14 cellular contexts compared by ENCODE assay signal in the genomic region with DNA sequence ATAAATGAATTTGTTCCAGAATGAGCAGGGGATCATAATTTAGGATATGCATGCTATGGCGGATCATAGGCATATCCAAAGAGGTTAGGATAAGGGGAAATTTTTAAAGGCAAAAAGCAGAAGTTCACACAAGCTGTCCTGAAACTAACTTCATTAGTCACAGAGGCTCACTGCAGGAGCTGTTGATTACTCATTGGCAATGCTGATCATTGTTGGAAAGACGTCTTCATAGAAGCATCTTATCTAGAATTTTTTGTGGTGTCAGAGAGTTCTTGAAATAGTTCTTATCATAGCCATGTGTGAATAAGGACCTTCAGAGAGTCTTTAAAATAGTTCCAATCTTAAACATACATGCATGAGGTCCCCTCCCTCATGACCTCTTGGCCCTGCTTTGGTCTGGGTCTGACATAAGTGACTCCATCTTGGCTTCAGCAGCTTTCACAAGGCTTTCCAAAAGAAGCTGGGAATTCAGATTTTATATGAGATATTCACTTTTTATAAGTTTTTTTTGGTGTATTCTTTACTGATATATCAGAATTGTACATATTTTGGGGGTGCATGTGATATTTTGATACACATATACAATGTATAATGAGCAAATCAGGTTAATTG. TPM values are rescaled to one million over a fixed set of nuclear protein-coding genes. Genes with fewer than 3 reads are reported as not detected.
DNase-seq lines count a peak whose midpoint lies in the region; ATAC-seq and TF ChIP-seq lines count a peak whose summit lies in the region.
"Had no signal": no experiment of that assay in that cellular context is flagged by ENCODE, and none has a peak within 500 bp of the region (broad histone marks: within the 10 kb centered on the region; RNA-seq: fewer than 3 reads in every experiment).

No MANE protein-coding gene starts in this region.

- no peak for TF ChIP-seq CTCF in progenitor cell of endocrine pancreas (IDR thresholded peaks at IDR 0.05; ENCODE audit: unreplicated experiment)

- no peak overlapping the region for H3K4me3 Mint-ChIP-seq in activated T-helper 1 cell treated with anti-CD3 and anti-CD28 coated beads, Interleukin-12 subunit alpha, Interleukin-12 subunit beta, Interleukin-2, Interleukin-4 antibody, amounts not matched to agents 30 ng/mL and 10 ng/mL and 1 ng/mL, durations not matched to agents 14 hours and 24 hours and 36 hours
- no peak overlapping the region for H3K4me3 Mint-ChIP-seq in progenitor cell of endocrine pancreas (ENCODE audit: low read depth)

- peak; percentile 69 for ATAC-seq in GM18870 (IDR thresholded peaks at IDR 0.05; ENCODE audit: unreplicated experiment)
- peak; percentile 75 for ATAC-seq in HG03354 (IDR thresholded peaks at IDR 0.05; ENCODE audit: poor library complexity, severe bottlenecking, unreplicated experiment)

- no peaks in the 10 kb centered on the region for H3K36me3 Mint-ChIP-seq in activated T-helper 1 cell treated with anti-CD3 and anti-CD28 coated beads, Interleukin-12 subunit alpha, Interleukin-12 subunit beta, Interleukin-2, Interleukin-4 antibody, amounts not matched to agents 30 ng/mL and 10 ng/mL and 1 ng/mL, durations not matched to agents 14 hours and 24 hours and 36 hours (ENCODE audit: low read depth)
- H3K36me3 Mint-ChIP-seq in progenitor cell of endocrine pancreas (ENCODE audit: insufficient read depth) = no peaks in the 10 kb centered on the region

- no peak overlapping the region for H3K4me3 ChIP-seq in SJCRH30
- H3K4me3 ChIP-seq: thoracic aorta had no signal

- no peak overlapping the region for H3K27ac Mint-ChIP-seq in activated T-helper 1 cell treated with anti-CD3 and anti-CD28 coated beads, Interleukin-12 subunit alpha, Interleukin-12 subunit beta, Interleukin-2, Interleukin-4 antibody, amounts not matched to agents 30 ng/mL and 10 ng/mL and 1 ng/mL, durations not matched to agents 14 hours and 24 hours and 36 hours
- H3K27ac Mint-ChIP-seq in progenitor cell of endocrine pancreas = no peak overlapping the region

- peaks cover 7% of the 10 kb centered on the region; the same call in 1 of the 2 replicates for H3K9me3 ChIP-seq in SJCRH30 (replicated peaks)
- H3K9me3 ChIP-seq: thoracic aorta had no signal

- H3K27me3 Mint-ChIP-seq in activated T-helper 1 cell treated with anti-CD3 and anti-CD28 coated beads, Interleukin-12 subunit alpha, Interleukin-12 subunit beta, Interleukin-2, Interleukin-4 antibody, amounts not matched to agents 30 ng/mL and 10 ng/mL and 1 ng/mL, durations not matched to agents 14 hours and 24 hours and 36 hours (ENCODE audit: insufficient read depth) = no peaks in the 10 kb centered on the region
- H3K27me3 Mint-ChIP-seq in progenitor cell of endocrine pancreas = no peaks in the 10 kb centered on the region

- no peaks in the 10 kb centered on the region for H3K27me3 ChIP-seq in SJCRH30

- H3K9me3 Mint-ChIP-seq in activated T-helper 1 cell treated with anti-CD3 and anti-CD28 coated beads, Interleukin-12 subunit alpha, Interleukin-12 subunit beta, Interleukin-2, Interleukin-4 antibody, amounts not matched to agents 30 ng/mL and 10 ng/mL and 1 ng/mL, durations not matched to agents 14 hours and 24 hours and 36 hours = peaks cover 4% of the 10 kb centered on the region
- H3K9me3 Mint-ChIP-seq in progenitor cell of endocrine pancreas (ENCODE audit: low read depth) = peaks cover 21% of the 10 kb centered on the region

- DNase-seq in A172 (ENCODE audit: low spot score) (peak; percentile 25), SJCRH30 (peak; percentile 71 to 89), NAMALWA (ENCODE audit: low spot score) (no peak), hippocampal formation (lab: John Stamatoyannopoulos, UW) (no peak), progenitor cell of endocrine pancreas (ENCODE audit: low spot score, unreplicated experiment) (no peak)
- no peak for DNase-seq in activated T-helper 1 cell treated with anti-CD3 and anti-CD28 coated beads, Interleukin-12 subunit alpha, Interleukin-12 subunit beta, Interleukin-2, Interleukin-4 antibody, amounts not matched to agents 30 ng/mL and 10 ng/mL and 1 ng/mL, durations not matched to agents 14 hours and 24 hours and 36 hours (ENCODE audit: low spot score)
- DNase-seq: DMS79, mammary epithelial cell, NCI-H1436 treated with DMSO at 0.1 percent for 48 hours had no signal

- no peaks in the 10 kb centered on the region for H3K4me1 Mint-ChIP-seq in activated T-helper 1 cell treated with anti-CD3 and anti-CD28 coated beads, Interleukin-12 subunit alpha, Interleukin-12 subunit beta, Interleukin-2, Interleukin-4 antibody, amounts not matched to agents 30 ng/mL and 10 ng/mL and 1 ng/mL, durations not matched to agents 14 hours and 24 hours and 36 hours (ENCODE audit: low read depth)
- H3K4me1 Mint-ChIP-seq in progenitor cell of endocrine pancreas (ENCODE audit: low read depth) = no peaks in the 10 kb centered on the region

- H3K27ac ChIP-seq in SJCRH30 = peak overlapping the region; percentile 99
- H3K27ac ChIP-seq: thoracic aorta had no signal

- intact Hi-C loops in activated T-helper 1 cell treated with anti-CD3 and anti-CD28 coated beads, Interleukin-12 subunit alpha, Interleukin-12 subunit beta, Interleukin-2, Interleukin-4 antibody, amounts not matched to agents 30 ng/mL and 10 ng/mL and 1 ng/mL, durations not matched to agents 14 hours and 24 hours and 36 hours (cut with micrococcal nuclease) = no loop called here

- peaks cover 28% of the 10 kb centered on the region for H3K4me1 ChIP-seq in SJCRH30

- H3K36me3 ChIP-seq in SJCRH30 = no peaks in the 10 kb centered on the region
- H3K36me3 ChIP-seq: thoracic aorta had no signal

RNA-seq across cellular contexts. Expression of a gene that starts 7.5 kb away (rescaled TPM):
- not detected in 2 replicates for total RNA-seq in A172 (2014; rRNA removed; shearing (Covaris generic))
- total RNA-seq in SJCRH30 (2014; rRNA removed; shearing (Covaris generic)) = 0.91 and 1.1 TPM in 2 replicates
- not detected in 2 replicates for total RNA-seq in activated T-helper 1 cell treated with anti-CD3 and anti-CD28 coated beads, Interleukin-12 subunit alpha, Interleukin-12 subunit beta, Interleukin-2, Interleukin-4 antibody, amounts not matched to agents 30 ng/mL and 10 ng/mL and 1 ng/mL, durations not matched to agents 14 hours and 24 hours and 36 hours
- not detected in 2 replicates for total RNA-seq in progenitor cell of endocrine pancreas
- total RNA-seq: mammary epithelial cell; posterior vena cava; T-helper 1 cell treated with Interleukin-12 subunit alpha and Interleukin-12 subunit beta and Interleukin-4 antibody, amounts not matched to agents 30 ng/mL and 1 ng/mL, for 36 hours; thoracic aorta had no signal

Comparison
In these comparisons a context has a peak if more than half of its experiments do, and no peak if none do; other contexts are left out.
1. DNase-seq: peak in A172 (single experiment) and SJCRH30 (2 of 2); none in activated T-helper 1 cell treated with anti-CD3 and anti-CD28 coated beads, Interleukin-12 subunit alpha, Interleukin-12 subunit beta, Interleukin-2, Interleukin-4 antibody, amounts not matched to agents 30 ng/mL and 10 ng/mL and 1 ng/mL, durations not matched to agents 14 hours and 24 hours and 36 hours (single experiment), NAMALWA (single experiment), hippocampal formation (0 of 2) and progenitor cell of endocrine pancreas (single experiment).